Comparison of ENCODE assay signal across 8 cellular contexts in genomic region chr3:43994594-43995077, GRCh38.
A peak's percentile ranks its signal among the peaks of the same experiment; 100 is the strongest.
DNase-seq lines count a peak whose midpoint lies in the region; ATAC-seq and TF ChIP-seq lines count a peak whose summit lies in the region.

No MANE protein-coding gene starts in this region.

- peaks cover 17% of the 10 kb centered on the region; the same call in 1 of the 2 replicates for H3F3A ChIP-seq in SU-DHL-6 (ENCODE audit: insufficient read depth)

- no peak for DNase-seq in activated T-cell treated with anti-CD3 and anti-CD28 coated beads, Interleukin-2, amount 50 U/mL, for 4 hours
- DNase-seq in activated T-cell treated with anti-CD3 and anti-CD28 coated beads for 4 hours (no peak), glutamatergic neuron (no peak), thoracic aorta (ENCODE audit: low spot score) (no peak), LoVo (ENCODE audit: low spot score) (no peak), OCI-M1 (lab: John Stamatoyannopoulos, UW) (no peak)

- peak overlapping the region; percentile 11 for H3K27ac Mint-ChIP-seq in glutamatergic neuron (ENCODE audit: unreplicated experiment)

- H3K36me3 Mint-ChIP-seq in activated T-cell treated with anti-CD3 and anti-CD28 coated beads, Interleukin-2, amount 50 U/mL, for 4 hours (ENCODE audit: insufficient read depth) = no peaks in the 10 kb centered on the region
- peaks cover 29% of the 10 kb centered on the region for H3K36me3 Mint-ChIP-seq in glutamatergic neuron (ENCODE audit: unreplicated experiment)

- H4K20me1 ChIP-seq in SU-DHL-6 (ENCODE audit: low read depth, low read length) = no peaks in the 10 kb centered on the region

- peak overlapping the region; percentile 96 for H2AFZ ChIP-seq in SU-DHL-6 (ENCODE audit: low read depth, low read length, severe bottlenecking)

- no peaks in the 10 kb centered on the region for H3K9me3 Mint-ChIP-seq in activated T-cell treated with anti-CD3 and anti-CD28 coated beads, Interleukin-2, amount 50 U/mL, for 4 hours
- H3K9me3 Mint-ChIP-seq in glutamatergic neuron (ENCODE audit: unreplicated experiment) = peaks cover 15% of the 10 kb centered on the region

- peak overlapping the region; percentile 89 for H3K4me2 ChIP-seq in SU-DHL-6 (ENCODE audit: low read depth, low read length, poor library complexity, severe bottlenecking)

- H3K4me1 ChIP-seq in thoracic aorta (ENCODE audit: control insufficient read depth in 1 of 2, low read depth in 2 of 2) = peaks cover 29 to 49% of the 10 kb centered on the region in 2 donors

- H3K9ac ChIP-seq in SU-DHL-6 (ENCODE audit: low read length) = peak overlapping the region; percentile 75

- H3K4me3 Mint-ChIP-seq in activated T-cell treated with anti-CD3 and anti-CD28 coated beads, Interleukin-2, amount 50 U/mL, for 4 hours = peak overlapping the region; percentile 64
- peak overlapping the region; percentile 88 for H3K4me3 Mint-ChIP-seq in glutamatergic neuron (ENCODE audit: unreplicated experiment)

- ATAC-seq in activated T-cell treated with anti-CD3 and anti-CD28 coated beads, Interleukin-2, amount 50 U/mL, for 4 hours = peak in 1 of 2 donors; percentile 9
- ATAC-seq in thoracic aorta (ENCODE audit: insufficient number of reproducible peaks, low FRiP score, low read depth) (no peak), HG02588 (IDR thresholded peaks at IDR 0.05; ENCODE audit: unreplicated experiment) (no peak)

- H3K27me3 ChIP-seq in SU-DHL-6 (ENCODE audit: low read length) (no peaks in the 10 kb centered on the region), thoracic aorta (replicated peaks; ENCODE audit: insufficient read depth) (peaks cover 24% of the 10 kb centered on the region)

- H3K4me3 ChIP-seq in SU-DHL-6 (ENCODE audit: insufficient read depth, low read length, poor library complexity, severe bottlenecking) (peak overlapping the region; percentile 65), thoracic aorta (peak overlapping the region; percentile 62)

- peaks cover 4% of the 10 kb centered on the region for H3K79me2 ChIP-seq in SU-DHL-6 (ENCODE audit: insufficient read depth, low read length)

- peaks cover 77% of the 10 kb centered on the region for H3K27me3 Mint-ChIP-seq in activated T-cell treated with anti-CD3 and anti-CD28 coated beads, Interleukin-2, amount 50 U/mL, for 4 hours (ENCODE audit: low read depth)
- peaks cover 27% of the 10 kb centered on the region for H3K27me3 Mint-ChIP-seq in glutamatergic neuron (ENCODE audit: unreplicated experiment)

- H3K27ac ChIP-seq in SU-DHL-6 (ENCODE audit: low read depth, low read length) (peak overlapping the region; percentile 79), thoracic aorta (no peak overlapping the region)

- H3K36me3 ChIP-seq in SU-DHL-6 (ENCODE audit: low read length) (no peaks in the 10 kb centered on the region), thoracic aorta (no peaks in the 10 kb centered on the region)

- H3K9me3 ChIP-seq in SU-DHL-6 (ENCODE audit: insufficient read depth, low read length) (no peaks in the 10 kb centered on the region), thoracic aorta (peaks cover 4% of the 10 kb centered on the region)

- H3K9me2 ChIP-seq in SU-DHL-6 (replicated peaks; ENCODE audit: insufficient read depth, low read length) = no peaks in the 10 kb centered on the region

- peaks cover 34% of the 10 kb centered on the region for H3K4me1 Mint-ChIP-seq in activated T-cell treated with anti-CD3 and anti-CD28 coated beads, Interleukin-2, amount 50 U/mL, for 4 hours (ENCODE audit: low read depth)
- peaks cover 9% of the 10 kb centered on the region for H3K4me1 Mint-ChIP-seq in glutamatergic neuron (ENCODE audit: low read depth, unreplicated experiment)

- TF ChIP-seq CTCF in SU-DHL-6 (IDR thresholded peaks at IDR 0.05; ENCODE audit: insufficient read depth, low read length, poor library complexity, severe bottlenecking) = no peak
- no peak for TF ChIP-seq CTCF in glutamatergic neuron (IDR thresholded peaks at IDR 0.05; ENCODE audit: partially characterized antibody, unreplicated experiment)
- no peak for TF ChIP-seq CTCF in thoracic aorta (IDR thresholded peaks at IDR 0.05)
